11 cellular contexts compared by ENCODE assay signal in genomic region chr2:174120346-174120745, GRCh38.
A peak's percentile ranks its signal among the peaks of the same experiment; 100 is the strongest.
DNase-seq lines count a peak whose midpoint lies in the region; ATAC-seq, FAIRE-seq and TF ChIP-seq lines count a peak whose summit lies in the region.
"Had no signal": no experiment of that assay in that cellular context is flagged by ENCODE, and none has a peak within 500 bp of the region (broad histone marks: within the 10 kb centered on the region; RNA-seq: fewer than 3 reads in every experiment).

No MANE protein-coding gene starts in this region.

- peaks cover 48% of the 10 kb centered on the region for H3K4me1 ChIP-seq in endothelial cell of umbilical vein (ENCODE audit: control insufficient read depth, extremely low read depth, insufficient read depth, low read length)

- peak; percentile 73 for DNase-seq in activated CD4-positive, alpha-beta T cell treated with anti-CD3 and anti-CD28 coated beads for 36 hours
- no peak for DNase-seq in activated CD4-positive, alpha-beta T cell treated with anti-CD3 and anti-CD28 coated beads for 1 hour
- DNase-seq in NCI-H446 treated with DMSO at 0.1 percent for 48 hours (lab: John Stamatoyannopoulos, UW): peak; percentile 40
- DNase-seq in endothelial cell of umbilical vein (ENCODE audit: low read depth, low spot score): peak; percentile 73
- DNase-seq in stimulated activated CD4-positive, alpha-beta T cell treated with anti-CD3 and anti-CD28 coated beads, Interleukin-4, amount 100 ng/mL, for 24 hours: peak; percentile 29
- no peak for DNase-seq in iPS-NIHi11 (ENCODE audit: low spot score)
- no peak for DNase-seq in omental fat pad (ENCODE audit: low spot score)
- DNase-seq: activated naive CD8-positive, alpha-beta T cell treated with anti-CD3 and anti-CD28 coated beads, Interleukin-2, amount 10 ng/mL, durations not matched to agents 7 days and 5 days; left colon; NCI-H2107 had no signal

- H3K9me1 ChIP-seq in endothelial cell of umbilical vein (replicated peaks; ENCODE audit: control insufficient read depth, extremely low read depth, insufficient read depth, low read length): peaks cover 3% of the 10 kb centered on the region

- no peak overlapping the region for H3K4me3 ChIP-seq in endothelial cell of umbilical vein (replicated peaks in 1 of 3; ENCODE audit: insufficient read depth in 1 of 3, low read depth in 1 of 3, low read length in 3 of 3)

- no peak for TF ChIP-seq POLR2A in endothelial cell of umbilical vein (IDR thresholded peaks at IDR 0.05; ENCODE audit: low read depth, low read length)

- H3K36me3 Mint-ChIP-seq in activated CD4-positive, alpha-beta T cell treated with anti-CD3 and anti-CD28 coated beads for 36 hours (ENCODE audit: low read depth): peaks cover 15% of the 10 kb centered on the region

- H3K4me3 Mint-ChIP-seq in activated CD4-positive, alpha-beta T cell treated with anti-CD3 and anti-CD28 coated beads for 36 hours: no peak overlapping the region
- H3K4me3 Mint-ChIP-seq: activated naive CD8-positive, alpha-beta T cell treated with anti-CD3 and anti-CD28 coated beads, Interleukin-2, amount 10 ng/mL, durations not matched to agents 7 days and 5 days had no signal

- ATAC-seq in activated CD4-positive, alpha-beta T cell treated with anti-CD3 and anti-CD28 coated beads for 36 hours: peak; percentile 91
- ATAC-seq in HG03135 (IDR thresholded peaks at IDR 0.05; ENCODE audit: unreplicated experiment) (no peak), omental fat pad (ENCODE audit: low FRiP score) (no peak)
- ATAC-seq: left colon had no signal

- BruUV-seq in endothelial cell of umbilical vein (replicated peaks; lab: Mats Ljungman, UMichigan): no TSS peak

- no peak overlapping the region for H2AFZ ChIP-seq in endothelial cell of umbilical vein (ENCODE audit: low read depth, low read length)

- no peak overlapping the region for H3K27ac ChIP-seq in endothelial cell of umbilical vein (ENCODE audit: insufficient read depth, low read depth, low read length)

- H3K27me3 ChIP-seq in endothelial cell of umbilical vein (ENCODE audit: control insufficient read depth in 2 of 2, insufficient read depth in 2 of 2, low read length in 2 of 2): no peaks in the 10 kb centered on the region

- no peak overlapping the region for H3K9ac ChIP-seq in endothelial cell of umbilical vein (replicated peaks; ENCODE audit: extremely low read depth, insufficient read depth, low read length)

- TF ChIP-seq CTCF in endothelial cell of umbilical vein (IDR thresholded peaks at IDR 0.05; ENCODE audit: extremely low read depth in 1 of 2, insufficient read depth in 1 of 2, low read depth in 1 of 2, low read length in 2 of 2) (no peak), omental fat pad (IDR thresholded peaks at IDR 0.05) (no peak)

- no peak overlapping the region for H3K27ac Mint-ChIP-seq in activated CD4-positive, alpha-beta T cell treated with anti-CD3 and anti-CD28 coated beads for 36 hours
- H3K27ac Mint-ChIP-seq: activated naive CD8-positive, alpha-beta T cell treated with anti-CD3 and anti-CD28 coated beads, Interleukin-2, amount 10 ng/mL, durations not matched to agents 7 days and 5 days had no signal

- no peaks in the 10 kb centered on the region for H3K9me3 Mint-ChIP-seq in activated CD4-positive, alpha-beta T cell treated with anti-CD3 and anti-CD28 coated beads for 36 hours (ENCODE audit: low read depth)
- H3K9me3 Mint-ChIP-seq: activated naive CD8-positive, alpha-beta T cell treated with anti-CD3 and anti-CD28 coated beads, Interleukin-2, amount 10 ng/mL, durations not matched to agents 7 days and 5 days had no signal

- H3K27me3 Mint-ChIP-seq in activated CD4-positive, alpha-beta T cell treated with anti-CD3 and anti-CD28 coated beads for 36 hours: no peaks in the 10 kb centered on the region
- H3K27me3 Mint-ChIP-seq: activated naive CD8-positive, alpha-beta T cell treated with anti-CD3 and anti-CD28 coated beads, Interleukin-2, amount 10 ng/mL, durations not matched to agents 7 days and 5 days had no signal

- H4K20me1 ChIP-seq in endothelial cell of umbilical vein (replicated peaks; ENCODE audit: control insufficient read depth, extremely low read depth, insufficient read depth, low read length): no peaks in the 10 kb centered on the region

- no peaks in the 10 kb centered on the region for H3K9me3 ChIP-seq in endothelial cell of umbilical vein (replicated peaks; ENCODE audit: control insufficient read depth, insufficient read depth, low read length)

- peaks cover 7% of the 10 kb centered on the region for H3K4me1 Mint-ChIP-seq in activated CD4-positive, alpha-beta T cell treated with anti-CD3 and anti-CD28 coated beads for 36 hours
- H3K4me1 Mint-ChIP-seq: activated naive CD8-positive, alpha-beta T cell treated with anti-CD3 and anti-CD28 coated beads, Interleukin-2, amount 10 ng/mL, durations not matched to agents 7 days and 5 days had no signal

- intact Hi-C loops in activated CD4-positive, alpha-beta T cell treated with anti-CD3 and anti-CD28 coated beads for 36 hours (cut with DNase I, micrococcal nuclease): no loop called here
- intact Hi-C loops in endothelial cell of umbilical vein (cut with micrococcal nuclease): loop anchor here (1.0 kb wide), 1 partner anchor 156 kb away; no protein-coding TSS in a partner anchor

- CTCF ChIA-PET in activated CD4-positive, alpha-beta T cell treated with anti-CD3 and anti-CD28 coated beads for 36 hours (lab: Charles Lee): interaction anchor here (1.0 to 1.9 kb wide), 3 partner anchors 27 to 634 kb away, joined by 3 to 8 read pairs (median 3); no protein-coding TSS in a partner anchor
- CTCF ChIA-PET in endothelial cell of umbilical vein (lab: Charles Lee): interaction anchor here (1.3 to 1.6 kb wide), 3 partner anchors 18 to 221 kb away, joined by 3 to 8 read pairs (median 4); no protein-coding TSS in a partner anchor

- no peaks in the 10 kb centered on the region for H3K36me3 ChIP-seq in endothelial cell of umbilical vein (ENCODE audit: control insufficient read depth in 2 of 2, extremely low read depth in 1 of 2, insufficient read depth in 2 of 2, low read length in 2 of 2)

- peak; percentile 77 for FAIRE-seq in endothelial cell of umbilical vein (lab: Jason Lieb, UNC)

- no peaks in the 10 kb centered on the region for H3K79me2 ChIP-seq in endothelial cell of umbilical vein (ENCODE audit: control insufficient read depth, insufficient read depth, low read length)

- peak overlapping the region; percentile 12 for H3K4me2 ChIP-seq in endothelial cell of umbilical vein (ENCODE audit: insufficient read depth, low read length)

- POLR2A ChIA-PET in activated CD4-positive, alpha-beta T cell treated with anti-CD3 and anti-CD28 coated beads for 36 hours (lab: Charles Lee): no interaction called here
- POLR2A ChIA-PET in endothelial cell of umbilical vein (lab: Charles Lee): no interaction called here

- dilution Hi-C loops in endothelial cell of umbilical vein (cut with MboI; ENCODE audit: extremely low pct_ligation_motif_present, low sequenced_read_pairs): no loop called here

TF ChIP-seq in endothelial cell of umbilical vein, 7 proteins besides CTCF, POLR2A, EP300 and RAD21:
- TF ChIP-seq POLR2AphosphoS5 (IDR thresholded peaks at IDR 0.05; ENCODE audit: insufficient read depth, low read depth, low read length) (no peak), JUN (IDR thresholded peaks at IDR 0.05; ENCODE audit: borderline replicate concordance, insufficient read depth, insufficient read length, low read depth) (peak; percentile 77), FOS (IDR thresholded peaks at IDR 0.05; ENCODE audit: borderline replicate concordance, insufficient read depth, low read length) (peak; percentile 84)
- TF ChIP-seq, protein P1, sequence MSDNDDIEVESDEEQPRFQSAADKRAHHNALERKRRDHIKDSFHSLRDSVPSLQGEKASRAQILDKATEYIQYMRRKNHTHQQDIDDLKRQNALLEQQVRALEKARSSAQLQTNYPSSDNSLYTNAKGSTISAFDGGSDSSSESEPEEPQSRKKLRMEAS (IDR thresholded peaks at IDR 0.05; ENCODE audit: insufficient read depth, insufficient read length): no peak
TF ChIP-seq in endothelial cell of umbilical vein: peak in this region for 2.

Comparison
In these comparisons a context has a peak if more than half of its experiments do, and no peak if none do; other contexts are left out.
1. DNase-seq: peak in activated CD4-positive, alpha-beta T cell treated with anti-CD3 and anti-CD28 coated beads for 36 hours (single experiment), NCI-H446 treated with DMSO at 0.1 percent for 48 hours (single experiment), endothelial cell of umbilical vein (single experiment) and stimulated activated CD4-positive, alpha-beta T cell treated with anti-CD3 and anti-CD28 coated beads, Interleukin-4, amount 100 ng/mL, for 24 hours (single experiment); none in activated CD4-positive, alpha-beta T cell treated with anti-CD3 and anti-CD28 coated beads for 1 hour (single experiment), iPS-NIHi11 (single experiment) and omental fat pad (single experiment).